Comparison of ENCODE assay signal across 1 cellular context in the genomic region with DNA sequence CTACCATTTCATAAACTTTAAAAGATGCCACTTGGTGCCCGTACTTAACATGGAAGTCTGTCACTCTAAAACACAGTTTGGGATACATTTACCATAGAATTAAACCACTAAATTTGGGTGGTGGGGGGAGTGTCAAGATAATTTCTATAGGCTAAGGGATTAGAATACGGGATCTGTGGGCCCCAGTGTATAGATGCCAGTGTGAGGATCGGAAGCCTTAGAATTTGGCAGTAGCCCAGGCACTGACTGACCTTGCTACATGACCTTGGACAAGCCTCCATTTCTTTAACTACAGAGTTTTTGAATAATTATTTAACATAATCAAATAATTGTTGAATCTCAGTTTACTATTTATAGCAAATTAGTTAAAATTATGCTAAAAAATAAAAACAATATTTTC.
TF ChIP-seq lines count a peak whose summit lies in the region.

No MANE protein-coding gene starts in this region.

TF ChIP-seq in WTC11, 78 proteins besides CTCF, POLR2A, EP300 and RAD21 (continued from another document):
- TF ChIP-seq, protein P1, sequence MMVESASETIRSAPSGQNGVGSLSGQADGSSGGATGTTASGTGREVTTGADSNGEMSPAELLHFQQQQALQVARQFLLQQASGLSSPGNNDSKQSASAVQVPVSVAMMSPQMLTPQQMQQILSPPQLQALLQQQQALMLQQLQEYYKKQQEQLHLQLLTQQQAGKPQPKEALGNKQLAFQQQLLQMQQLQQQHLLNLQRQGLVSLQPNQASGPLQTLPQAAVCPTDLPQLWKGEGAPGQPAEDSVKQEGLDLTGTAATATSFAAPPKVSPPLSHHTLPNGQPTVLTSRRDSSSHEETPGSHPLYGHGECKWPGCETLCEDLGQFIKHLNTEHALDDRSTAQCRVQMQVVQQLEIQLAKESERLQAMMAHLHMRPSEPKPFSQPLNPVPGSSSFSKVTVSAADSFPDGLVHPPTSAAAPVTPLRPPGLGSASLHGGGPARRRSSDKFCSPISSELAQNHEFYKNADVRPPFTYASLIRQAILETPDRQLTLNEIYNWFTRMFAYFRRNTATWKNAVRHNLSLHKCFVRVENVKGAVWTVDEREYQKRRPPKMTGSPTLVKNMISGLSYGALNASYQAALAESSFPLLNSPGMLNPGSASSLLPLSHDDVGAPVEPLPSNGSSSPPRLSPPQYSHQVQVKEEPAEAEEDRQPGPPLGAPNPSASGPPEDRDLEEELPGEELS (CRISPR knock-in tag; IDR thresholded peaks at IDR 0.05): no peak
- no peak for TF ChIP-seq IRF2 (CRISPR knock-in tag; IDR thresholded peaks at IDR 0.05; ENCODE audit: borderline replicate concordance, low read depth)
- TF ChIP-seq ZNF263 (CRISPR knock-in tag; IDR thresholded peaks at IDR 0.05; ENCODE audit: low read depth): no peak
TF ChIP-seq in WTC11: peak in this region for 0.
